Comparison of ENCODE assay signal across 10 cellular contexts in genomic region chr17:59160203-59161025, GRCh38. TPM values are rescaled to one million over a fixed set of nuclear protein-coding genes. Genes with fewer than 3 reads are reported as not detected.
DNase-seq lines count a peak whose midpoint lies in the region; ATAC-seq lines count a peak whose summit lies in the region.
"Had no signal": no experiment of that assay in that cellular context is flagged by ENCODE, and none has a peak within 500 bp of the region (broad histone marks: within the 10 kb centered on the region; RNA-seq: fewer than 3 reads in every experiment).

No MANE protein-coding gene starts in this region.

- H3K9me2 ChIP-seq in GM23248 (ENCODE audit: insufficient read depth), result no peaks in the 10 kb centered on the region

- peaks cover 5% of the 10 kb centered on the region; the same call in 1 of the 2 replicates for H3F3A ChIP-seq in GM23248 (ENCODE audit: insufficient read depth)

- peak overlapping the region; percentile 59 for H2AFZ ChIP-seq in GM23248
- H2AFZ ChIP-seq: PC-9 had no signal

- H4K20me1 ChIP-seq in GM23248 (ENCODE audit: insufficient read depth), result no peaks in the 10 kb centered on the region

- H3K4me1 ChIP-seq in CD4-positive, CD25-positive, alpha-beta regulatory T cell (ENCODE audit: control insufficient read depth, insufficient read depth, low read length, poor library complexity, severe bottlenecking), result peaks cover 21% of the 10 kb centered on the region
- H3K4me1 ChIP-seq in GM23248 (ENCODE audit: insufficient read depth), result 0 out of 2 replicates have a peak, but pooled peaks cover 4% of the 10 kb centered on the region

- peaks cover 95% of the 10 kb centered on the region for H3K79me2 ChIP-seq in GM23248 (ENCODE audit: insufficient read depth)

- no peaks in the 10 kb centered on the region for H3K36me3 Mint-ChIP-seq in CD4-positive, CD25-positive, alpha-beta regulatory T cell
- H3K36me3 Mint-ChIP-seq in activated T-helper 2 cell treated with anti-CD3 and anti-CD28 coated beads, Interferon-gamma antibody, Interleukin-2, Interleukin-4, amounts not matched to agents 10 μg/mL and 5 μg/mL and 100 μg/mL, durations not matched to agents 14 hours and 24 hours and 36 hours (ENCODE audit: low read depth), result peaks cover 26% of the 10 kb centered on the region
- no peaks in the 10 kb centered on the region for H3K36me3 Mint-ChIP-seq in memory B cell

- WGBS in GM23248 (ENCODE audit: low coverage in 1 of 2, low lambda C conversion rate in 2 of 2, missing lambda C conversion rate in 2 of 2), 2 experiments, result 96 to 97% methylated on average over 9 of the region's 9 CpGs

- peak overlapping the region; percentile 77 for H3K4me3 ChIP-seq in CD4-positive, CD25-positive, alpha-beta regulatory T cell (ENCODE audit: low read depth, low read length)
- no peak overlapping the region for H3K4me3 ChIP-seq in GM23248
- H3K4me3 ChIP-seq: PC-9 had no signal

- DNase-seq in CD4-positive, CD25-positive, alpha-beta regulatory T cell, result peak in 1 of 3 donors; percentile 62
- no peak for DNase-seq in GM23248
- DNase-seq in activated T-helper 2 cell treated with anti-CD3 and anti-CD28 coated beads, Interferon-gamma antibody, Interleukin-2, Interleukin-4, amounts not matched to agents 10 μg/mL and 5 μg/mL and 100 μg/mL, durations not matched to agents 14 hours and 24 hours and 36 hours (ENCODE audit: low spot score), result no peak
- no peak for DNase-seq in memory B cell (ENCODE audit: low spot score in 2 of 2)
- no peak for DNase-seq in NCI-H446 (lab: John Stamatoyannopoulos, UW)
- no peak for DNase-seq in KG1 (lab: John Stamatoyannopoulos, UW)
- DNase-seq: activated naive CD8-positive, alpha-beta T cell treated with anti-CD3 and anti-CD28 coated beads, Interleukin-2, amount 50 U/mL, for 24 hours; PC-9 had no signal

- peaks cover 7 to 48% (median 19%) of the 10 kb centered on the region in 4 donors for H3K4me1 Mint-ChIP-seq in CD4-positive, CD25-positive, alpha-beta regulatory T cell
- H3K4me1 Mint-ChIP-seq in activated T-helper 2 cell treated with anti-CD3 and anti-CD28 coated beads, Interferon-gamma antibody, Interleukin-2, Interleukin-4, amounts not matched to agents 10 μg/mL and 5 μg/mL and 100 μg/mL, durations not matched to agents 14 hours and 24 hours and 36 hours (ENCODE audit: low read depth), result peaks cover 40% of the 10 kb centered on the region
- peaks cover 3% of the 10 kb centered on the region for H3K4me1 Mint-ChIP-seq in memory B cell

- peak overlapping the region; percentile 37 for H3K4me2 ChIP-seq in GM23248 (ENCODE audit: unreplicated experiment)
- H3K4me2 ChIP-seq: PC-9 had no signal

- peak overlapping the region; percentile 9 to 92 (median 80) for H3K27ac Mint-ChIP-seq in CD4-positive, CD25-positive, alpha-beta regulatory T cell
- peak overlapping the region; percentile 52 for H3K27ac Mint-ChIP-seq in activated T-helper 2 cell treated with anti-CD3 and anti-CD28 coated beads, Interferon-gamma antibody, Interleukin-2, Interleukin-4, amounts not matched to agents 10 μg/mL and 5 μg/mL and 100 μg/mL, durations not matched to agents 14 hours and 24 hours and 36 hours
- peak overlapping the region; percentile 12 for H3K27ac Mint-ChIP-seq in memory B cell
- H3K27ac Mint-ChIP-seq: activated naive CD8-positive, alpha-beta T cell treated with anti-CD3 and anti-CD28 coated beads, Interleukin-2, amount 50 U/mL, for 24 hours had no signal

- in situ Hi-C loops in GM23248 (cut with MboI), result no loop called here

- intact Hi-C loops in activated T-helper 2 cell treated with anti-CD3 and anti-CD28 coated beads, Interferon-gamma antibody, Interleukin-2, Interleukin-4, amounts not matched to agents 10 μg/mL and 5 μg/mL and 100 μg/mL, durations not matched to agents 14 hours and 24 hours and 36 hours (cut with micrococcal nuclease), result no loop called here

- H3K27me3 Mint-ChIP-seq in CD4-positive, CD25-positive, alpha-beta regulatory T cell, result peaks cover 4% of the 10 kb centered on the region
- no peaks in the 10 kb centered on the region for H3K27me3 Mint-ChIP-seq in activated T-helper 2 cell treated with anti-CD3 and anti-CD28 coated beads, Interferon-gamma antibody, Interleukin-2, Interleukin-4, amounts not matched to agents 10 μg/mL and 5 μg/mL and 100 μg/mL, durations not matched to agents 14 hours and 24 hours and 36 hours (ENCODE audit: low read depth)
- no peaks in the 10 kb centered on the region for H3K27me3 Mint-ChIP-seq in memory B cell
- H3K27me3 Mint-ChIP-seq: activated naive CD8-positive, alpha-beta T cell treated with anti-CD3 and anti-CD28 coated beads, Interleukin-2, amount 50 U/mL, for 24 hours had no signal

- H3K4me3 Mint-ChIP-seq in CD4-positive, CD25-positive, alpha-beta regulatory T cell, result peak overlapping the region in 3 of 4 donors; percentile 44 to 90 (median 72)
- H3K4me3 Mint-ChIP-seq in activated T-helper 2 cell treated with anti-CD3 and anti-CD28 coated beads, Interferon-gamma antibody, Interleukin-2, Interleukin-4, amounts not matched to agents 10 μg/mL and 5 μg/mL and 100 μg/mL, durations not matched to agents 14 hours and 24 hours and 36 hours (ENCODE audit: low read depth), result peak overlapping the region; percentile 2
- H3K4me3 Mint-ChIP-seq in memory B cell, result no peak overlapping the region
- H3K4me3 Mint-ChIP-seq: activated naive CD8-positive, alpha-beta T cell treated with anti-CD3 and anti-CD28 coated beads, Interleukin-2, amount 50 U/mL, for 24 hours had no signal

- H3K9ac ChIP-seq in GM23248, result no peak overlapping the region

- H3K27ac ChIP-seq in CD4-positive, CD25-positive, alpha-beta regulatory T cell (ENCODE audit: insufficient read depth, low read length, poor library complexity, severe bottlenecking), result peak overlapping the region; percentile 62
- H3K27ac ChIP-seq in GM23248, result no peak overlapping the region
- H3K27ac ChIP-seq: PC-9 had no signal

- no peaks in the 10 kb centered on the region for H3K9me3 Mint-ChIP-seq in CD4-positive, CD25-positive, alpha-beta regulatory T cell
- H3K9me3 Mint-ChIP-seq in activated T-helper 2 cell treated with anti-CD3 and anti-CD28 coated beads, Interferon-gamma antibody, Interleukin-2, Interleukin-4, amounts not matched to agents 10 μg/mL and 5 μg/mL and 100 μg/mL, durations not matched to agents 14 hours and 24 hours and 36 hours, result no peaks in the 10 kb centered on the region
- no peaks in the 10 kb centered on the region for H3K9me3 Mint-ChIP-seq in memory B cell
- H3K9me3 Mint-ChIP-seq: activated naive CD8-positive, alpha-beta T cell treated with anti-CD3 and anti-CD28 coated beads, Interleukin-2, amount 50 U/mL, for 24 hours had no signal

- H3K27me3 ChIP-seq in CD4-positive, CD25-positive, alpha-beta regulatory T cell (ENCODE audit: control insufficient read depth, insufficient read depth, low read length), result no peaks in the 10 kb centered on the region
- H3K27me3 ChIP-seq in GM23248 (replicated peaks; ENCODE audit: insufficient read depth), result no peaks in the 10 kb centered on the region

- no peaks in the 10 kb centered on the region for H3K9me3 ChIP-seq in CD4-positive, CD25-positive, alpha-beta regulatory T cell (ENCODE audit: control insufficient read depth in 2 of 2, low read length in 2 of 2)
- H3K9me3 ChIP-seq in GM23248 (ENCODE audit: low read depth), result no peaks in the 10 kb centered on the region

- no peaks in the 10 kb centered on the region for H3K36me3 ChIP-seq in CD4-positive, CD25-positive, alpha-beta regulatory T cell (ENCODE audit: control insufficient read depth, insufficient read depth, low read length)
- H3K36me3 ChIP-seq in GM23248 (ENCODE audit: low read depth), result no peaks in the 10 kb centered on the region

- no peak for ATAC-seq in CD4-positive, CD25-positive, alpha-beta regulatory T cell (ENCODE audit: low read depth in 2 of 2)
- no peak for ATAC-seq in memory B cell (ENCODE audit: low read depth)
- ATAC-seq in GM21529 (IDR thresholded peaks at IDR 0.05; ENCODE audit: unreplicated experiment), result no peak
- no peak for ATAC-seq in esophagus mucosa
- ATAC-seq: activated naive CD8-positive, alpha-beta T cell treated with anti-CD3 and anti-CD28 coated beads, Interleukin-2, amount 50 U/mL, for 24 hours had no signal

RNA-seq across cellular contexts. Expression of gene PRR11, which starts 4.9 kb away (rescaled TPM):
- 3.0 TPM for total RNA-seq in CD4-positive, CD25-positive, alpha-beta regulatory T cell
- polyA plus RNA-seq in CD4-positive, CD25-positive, alpha-beta regulatory T cell, result 1 to 10 TPM; 1.2 to 1.8 (median 1.5) TPM
- 5.9 and 6.4 TPM in 2 replicates for total RNA-seq in GM23248 (2014; rRNA removed; shearing (Covaris generic))
- 15.0 and 15.4 TPM in 2 replicates for polyA plus RNA-seq in GM23248 (2016; fragmentation: Nextera tagmentation; extraction: Ambion mirVana)
- total RNA-seq in activated T-helper 2 cell treated with anti-CD3 and anti-CD28 coated beads, Interferon-gamma antibody, Interleukin-2, Interleukin-4, amounts not matched to agents 10 μg/mL and 5 μg/mL and 100 μg/mL, durations not matched to agents 14 hours and 24 hours and 36 hours, result 50.2 and 51.5 TPM in 2 replicates
- total RNA-seq in esophagus mucosa, result 25.4 TPM

RNA-seq across cellular contexts. Expression of gene SKA2, which starts 5.4 kb away (rescaled TPM):
- total RNA-seq in CD4-positive, CD25-positive, alpha-beta regulatory T cell, result 37.7 TPM
- 10 to 100 TPM; 38.5 to 86.7 (median 68.5) TPM for polyA plus RNA-seq in CD4-positive, CD25-positive, alpha-beta regulatory T cell
- 24.8 and 44.4 TPM in 2 replicates for total RNA-seq in GM23248 (2014; rRNA removed; shearing (Covaris generic))
- 39.3 and 39.9 TPM in 2 replicates for polyA plus RNA-seq in GM23248 (2016; fragmentation: Nextera tagmentation; extraction: Ambion mirVana)
- total RNA-seq in activated T-helper 2 cell treated with anti-CD3 and anti-CD28 coated beads, Interferon-gamma antibody, Interleukin-2, Interleukin-4, amounts not matched to agents 10 μg/mL and 5 μg/mL and 100 μg/mL, durations not matched to agents 14 hours and 24 hours and 36 hours, result 62.2 and 69.9 TPM in 2 replicates
- total RNA-seq in esophagus mucosa, result 36.7 TPM

RNA-seq across cellular contexts. Expression of gene SMG8, which starts 49.4 kb away (rescaled TPM):
- 10.3 TPM for total RNA-seq in CD4-positive, CD25-positive, alpha-beta regulatory T cell
- polyA plus RNA-seq in CD4-positive, CD25-positive, alpha-beta regulatory T cell, result 10 to 100 TPM; 10.3 to 16.6 (median 14.0) TPM
- total RNA-seq in GM23248 (2014; rRNA removed; shearing (Covaris generic)), result 19.7 and 21.1 TPM in 2 replicates
- 14.6 and 14.7 TPM in 2 replicates for polyA plus RNA-seq in GM23248 (2016; fragmentation: Nextera tagmentation; extraction: Ambion mirVana)
- 20.6 and 20.8 TPM in 2 replicates for total RNA-seq in activated T-helper 2 cell treated with anti-CD3 and anti-CD28 coated beads, Interferon-gamma antibody, Interleukin-2, Interleukin-4, amounts not matched to agents 10 μg/mL and 5 μg/mL and 100 μg/mL, durations not matched to agents 14 hours and 24 hours and 36 hours
- total RNA-seq in esophagus mucosa, result 7.6 TPM

RNA-seq across cellular contexts. Expression of gene TRIM37, which starts 53.7 kb away (rescaled TPM):
- 27.9 TPM for total RNA-seq in CD4-positive, CD25-positive, alpha-beta regulatory T cell
- 10 to 100 TPM in 2 of 4 donors, 1 to 10 TPM in 2; 8.5 to 11.6 (median 10.6) TPM for polyA plus RNA-seq in CD4-positive, CD25-positive, alpha-beta regulatory T cell
- 23.7 and 25.2 TPM in 2 replicates for total RNA-seq in GM23248 (2014; rRNA removed; shearing (Covaris generic))
- polyA plus RNA-seq in GM23248 (2016; fragmentation: Nextera tagmentation; extraction: Ambion mirVana), result 17.1 TPM in 2 replicates
- total RNA-seq in activated T-helper 2 cell treated with anti-CD3 and anti-CD28 coated beads, Interferon-gamma antibody, Interleukin-2, Interleukin-4, amounts not matched to agents 10 μg/mL and 5 μg/mL and 100 μg/mL, durations not matched to agents 14 hours and 24 hours and 36 hours, result 28.4 and 31.4 TPM in 2 replicates
- 14.0 TPM for total RNA-seq in esophagus mucosa

RNA-seq across cellular contexts. Expression of gene GDPD1, which starts 59.9 kb away (rescaled TPM):
- total RNA-seq in CD4-positive, CD25-positive, alpha-beta regulatory T cell, result 2.9 TPM
- polyA plus RNA-seq in CD4-positive, CD25-positive, alpha-beta regulatory T cell, result 1 to 10 TPM; 1.7 to 3.3 (median 2.8) TPM
- 2.3 and 3.7 TPM in 2 replicates for total RNA-seq in GM23248 (2014; rRNA removed; shearing (Covaris generic))
- 0.40 and 0.86 TPM in 2 replicates for polyA plus RNA-seq in GM23248 (2016; fragmentation: Nextera tagmentation; extraction: Ambion mirVana)
- 2.3 and 2.7 TPM in 2 replicates for total RNA-seq in activated T-helper 2 cell treated with anti-CD3 and anti-CD28 coated beads, Interferon-gamma antibody, Interleukin-2, Interleukin-4, amounts not matched to agents 10 μg/mL and 5 μg/mL and 100 μg/mL, durations not matched to agents 14 hours and 24 hours and 36 hours
- 0.96 TPM for total RNA-seq in esophagus mucosa

Comparison
In these comparisons a context has a peak if more than half of its experiments do, and no peak if none do; other contexts are left out.
1. H3K27ac Mint-ChIP-seq: peak in every context shown above with its lines; median percentile 80 in CD4-positive, CD25-positive, alpha-beta regulatory T cell; 52 in activated T-helper 2 cell treated with anti-CD3 and anti-CD28 coated beads, Interferon-gamma antibody, Interleukin-2, Interleukin-4, amounts not matched to agents 10 μg/mL and 5 μg/mL and 100 μg/mL, durations not matched to agents 14 hours and 24 hours and 36 hours; 12 in memory B cell.